In genomic region chr1:121007748-121008147, GRCh38 we compare ENCODE assay signal across 7 cellular contexts.
DNase-seq lines count a peak whose midpoint lies in the region; ATAC-seq, FAIRE-seq and TF ChIP-seq lines count a peak whose summit lies in the region.
"Not testable (repeated sequence)": the region's sequence is repeated elsewhere in the genome, so short reads cannot be mapped to it uniquely, and the experiment has no call there.

No MANE protein-coding gene starts in this region.

- H3K36me3 Mint-ChIP-seq in CD8-positive, alpha-beta T cell; activated CD4-positive, alpha-beta T cell treated with anti-CD3 and anti-CD28 coated beads, Interleukin-2, amount 10 ng/mL, durations not matched to agents 24 days and 14 days (ENCODE audit: low read depth); activated T-helper 17 cell treated with anti-CD3 and anti-CD28 coated beads, Interleukin-2, amount 50 U/mL, for 72 hours (ENCODE audit: low read depth); memory B cell: not testable (repeated sequence)

- not testable (repeated sequence) for TF ChIP-seq CTCF in CD8-positive, alpha-beta T cell (IDR thresholded peaks at IDR 0.05); choroid plexus epithelial cell (conservative IDR thresholded peaks at IDR 0.05; ENCODE audit: low read depth, low read length)

- WGBS in small intestine, 3 donors, result 14 to 23% (median 14%) methylated on average over 7 of the region's 10 CpGs

- not testable (repeated sequence) for H3K4me1 ChIP-seq in CD8-positive, alpha-beta T cell (ENCODE audit: insufficient read depth, low read length); small intestine (ENCODE audit: control insufficient read depth in 2 of 2, insufficient read depth in 1 of 2, low read depth in 1 of 2, low read length in 1 of 2)

- H3K27ac Mint-ChIP-seq in CD8-positive, alpha-beta T cell; activated CD4-positive, alpha-beta T cell treated with anti-CD3 and anti-CD28 coated beads, Interleukin-2, amount 10 ng/mL, durations not matched to agents 24 days and 14 days; activated T-helper 17 cell treated with anti-CD3 and anti-CD28 coated beads, Interleukin-2, amount 50 U/mL, for 72 hours; memory B cell: not testable (repeated sequence)

- H3K4me3 ChIP-seq in CD8-positive, alpha-beta T cell (ENCODE audit: low read depth, low read length); choroid plexus epithelial cell (ENCODE audit: low read depth, low read length); small intestine (ENCODE audit: low read depth in 1 of 2, low read length in 2 of 2): not testable (repeated sequence)

- not testable (repeated sequence) for H3K27me3 ChIP-seq in CD8-positive, alpha-beta T cell (ENCODE audit: insufficient read depth, low read length); small intestine (ENCODE audit: control insufficient read depth in 2 of 2, insufficient read depth in 2 of 2, low read length in 2 of 2)

- not testable (repeated sequence) for H3K9me3 Mint-ChIP-seq in CD8-positive, alpha-beta T cell; activated CD4-positive, alpha-beta T cell treated with anti-CD3 and anti-CD28 coated beads, Interleukin-2, amount 10 ng/mL, durations not matched to agents 24 days and 14 days; activated T-helper 17 cell treated with anti-CD3 and anti-CD28 coated beads, Interleukin-2, amount 50 U/mL, for 72 hours; memory B cell

- ATAC-seq in CD8-positive, alpha-beta T cell; activated T-helper 17 cell treated with anti-CD3 and anti-CD28 coated beads, Interleukin-2, amount 50 U/mL, for 72 hours (replicated peaks); memory B cell (ENCODE audit: low read depth): not testable (repeated sequence)

- CTCF ChIA-PET in CD8-positive, alpha-beta T cell (lab: Charles Lee), result not testable (repeated sequence)

- H3K4me3 Mint-ChIP-seq in CD8-positive, alpha-beta T cell, result peak overlapping the region; percentile 84
- H3K4me3 Mint-ChIP-seq in activated CD4-positive, alpha-beta T cell treated with anti-CD3 and anti-CD28 coated beads, Interleukin-2, amount 10 ng/mL, durations not matched to agents 24 days and 14 days, result peak overlapping the region; percentile 78
- peak overlapping the region; percentile 72 for H3K4me3 Mint-ChIP-seq in activated T-helper 17 cell treated with anti-CD3 and anti-CD28 coated beads, Interleukin-2, amount 50 U/mL, for 72 hours
- peak overlapping the region; percentile 38 for H3K4me3 Mint-ChIP-seq in memory B cell

- POLR2A ChIA-PET in CD8-positive, alpha-beta T cell (lab: Charles Lee), result not testable (repeated sequence)

- H3K27me3 Mint-ChIP-seq in CD8-positive, alpha-beta T cell (ENCODE audit: low read depth); activated T-helper 17 cell treated with anti-CD3 and anti-CD28 coated beads, Interleukin-2, amount 50 U/mL, for 72 hours; memory B cell: not testable (repeated sequence)
- peaks cover 21% of the 10 kb centered on the region for H3K27me3 Mint-ChIP-seq in activated CD4-positive, alpha-beta T cell treated with anti-CD3 and anti-CD28 coated beads, Interleukin-2, amount 10 ng/mL, durations not matched to agents 24 days and 14 days

- not testable (repeated sequence) for DNase-seq in CD8-positive, alpha-beta T cell; activated CD4-positive, alpha-beta T cell treated with anti-CD3 and anti-CD28 coated beads, Interleukin-2, amount 10 ng/mL, durations not matched to agents 24 days and 14 days; memory B cell (ENCODE audit: low spot score in 2 of 2)
- DNase-seq in M059J (ENCODE audit: low read depth) (peak; percentile 1), choroid plexus epithelial cell (ENCODE audit: low read depth) (peak; percentile 19), small intestine (peak; percentile 1)

- H3K27ac ChIP-seq in CD8-positive, alpha-beta T cell (ENCODE audit: low read depth, low read length); small intestine (ENCODE audit: low read depth in 1 of 2, low read length in 1 of 2): not testable (repeated sequence)

- not testable (repeated sequence) for H3K36me3 ChIP-seq in CD8-positive, alpha-beta T cell (ENCODE audit: insufficient read depth, low read length); small intestine (ENCODE audit: control insufficient read depth in 2 of 2, insufficient read depth in 2 of 2, low read length in 2 of 2)

- FAIRE-seq in small intestine (lab: Jason Lieb, UNC), result not testable (repeated sequence)

- H3K9me3 ChIP-seq in CD8-positive, alpha-beta T cell (ENCODE audit: low read length); small intestine (ENCODE audit: control insufficient read depth, low read depth): not testable (repeated sequence)

- peaks cover 13% of the 10 kb centered on the region for H3K4me1 Mint-ChIP-seq in CD8-positive, alpha-beta T cell (ENCODE audit: low read depth)
- H3K4me1 Mint-ChIP-seq in activated CD4-positive, alpha-beta T cell treated with anti-CD3 and anti-CD28 coated beads, Interleukin-2, amount 10 ng/mL, durations not matched to agents 24 days and 14 days; activated T-helper 17 cell treated with anti-CD3 and anti-CD28 coated beads, Interleukin-2, amount 50 U/mL, for 72 hours: not testable (repeated sequence)
- peaks cover 18% of the 10 kb centered on the region for H3K4me1 Mint-ChIP-seq in memory B cell

- intact Hi-C loops in CD8-positive, alpha-beta T cell (cut with DNase I, micrococcal nuclease); activated CD4-positive, alpha-beta T cell treated with anti-CD3 and anti-CD28 coated beads, Interleukin-2, amount 10 ng/mL, durations not matched to agents 24 days and 14 days (cut with micrococcal nuclease): not testable (repeated sequence)
